11 cellular contexts compared by ENCODE assay signal in the genomic region with DNA sequence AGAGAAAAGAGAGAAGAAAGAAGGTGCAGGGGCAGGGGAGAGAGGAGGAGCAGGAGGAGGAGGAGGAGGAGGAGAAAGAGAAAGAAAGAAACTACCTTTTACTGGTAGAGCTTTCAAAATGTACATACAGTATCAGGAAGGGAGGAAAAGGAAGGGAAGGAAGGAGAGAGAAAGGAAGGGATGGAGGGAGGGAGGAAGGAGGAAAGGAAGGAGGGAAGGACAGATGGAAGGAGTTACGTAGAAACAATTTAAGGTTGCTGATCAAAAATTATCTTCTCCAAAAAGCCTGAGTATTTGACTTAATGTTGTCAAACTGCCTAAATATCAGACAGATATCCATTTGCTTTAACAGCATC. TPM values are rescaled to one million over a fixed set of nuclear protein-coding genes. Genes with fewer than 3 reads are reported as not detected.
DNase-seq lines count a peak whose midpoint lies in the region; ATAC-seq and TF ChIP-seq lines count a peak whose summit lies in the region.
"Had no signal": no experiment of that assay in that cellular context is flagged by ENCODE, and none has a peak within 500 bp of the region (broad histone marks: within the 10 kb centered on the region; RNA-seq: fewer than 3 reads in every experiment).

No MANE protein-coding gene starts in this region.

- H3K4me1 ChIP-seq in OCI-LY7 (ENCODE audit: insufficient read depth, low read length, poor library complexity, severe bottlenecking) (peaks cover 56% of the 10 kb centered on the region), heart left ventricle (peaks cover 0 to 52% (median 22%) of the 10 kb centered on the region in 12 donors)

- no peaks in the 10 kb centered on the region for H4K20me1 ChIP-seq in OCI-LY7 (ENCODE audit: insufficient read depth, low read length)

- intact Hi-C loops in OCI-LY7 (cut with micrococcal nuclease; ENCODE audit: unreplicated experiment) (loop anchor here (1.0 to 5.0 kb wide), 9 partner anchors 12 to 148 kb away; no protein-coding TSS in a partner anchor), heart left ventricle (cut with DNase I) (no loop called here)

- ATAC-seq in GM19043 (IDR thresholded peaks at IDR 0.05; ENCODE audit: low read depth, unreplicated experiment) = peak; percentile 18
- peak; percentile 10 for ATAC-seq in HG02840 (IDR thresholded peaks at IDR 0.05; ENCODE audit: low FRiP score, unreplicated experiment)
- no peak for ATAC-seq in heart left ventricle

- H3K27ac Mint-ChIP-seq in nephron = peak overlapping the region; percentile 22 to 85 (median 55)
- H3K27ac Mint-ChIP-seq: activated T-helper 1 cell treated with anti-CD3 and anti-CD28 coated beads, Interleukin-12 subunit alpha, Interleukin-12 subunit beta, Interleukin-2, Interleukin-4 antibody, amounts not matched to agents 30 ng/mL and 10 ng/mL and 1 ng/mL, durations not matched to agents 14 hours and 24 hours and 36 hours had no signal

- CTCF ChIA-PET in OCI-LY7 (lab: Charles Lee; ENCODE audit: unreplicated experiment) = interaction anchor here (0.6 to 1.8 kb wide), 6 partner anchors 10 to 144 kb away, joined by 3 to 15 read pairs (median 5); partner anchors contain the start of gene TBC1D9

- POLR2A ChIA-PET in OCI-LY7 (lab: Charles Lee) = interaction anchor here (0.9 to 14.0 kb wide), 9 partner anchors 11 to 145 kb away, joined by 3 to 124 read pairs (median 4); partner anchors contain the start of gene TBC1D9

- H3K9me2 ChIP-seq in OCI-LY7 (ENCODE audit: insufficient read depth, low read length) = no peaks in the 10 kb centered on the region

- H2AFZ ChIP-seq in OCI-LY7 (ENCODE audit: low read length) = peak overlapping the region; percentile 43; the same call in 1 of the 2 replicates

- DNase-seq in OCI-LY7 (ENCODE audit: low spot score) (no peak), superior temporal gyrus (ENCODE audit: extremely low spot score) (no peak), NCI-H748 treated with DMSO at 0.1 percent for 48 hours (lab: John Stamatoyannopoulos, UW) (no peak), HT-29 (ENCODE audit: low spot score) (no peak), heart left ventricle (no peak)
- DNase-seq: NCI-H2171, T-helper 2 cell had no signal

- H3K27ac ChIP-seq in OCI-LY7 (ENCODE audit: low read depth, low read length, poor library complexity, severe bottlenecking) = peak overlapping the region; percentile 86
- peak overlapping the region in 1 of 12 donors; percentile 14 for H3K27ac ChIP-seq in heart left ventricle

- peaks cover 7% of the 10 kb centered on the region; the same call in 1 of the 2 replicates for H3K9me3 ChIP-seq in OCI-LY7 (ENCODE audit: low read length)
- H3K9me3 ChIP-seq in heart left ventricle = no peaks in the 10 kb centered on the region

- H3K36me3 ChIP-seq in OCI-LY7 (ENCODE audit: insufficient read depth, low read length) = peaks cover 4% of the 10 kb centered on the region; the same call in 1 of the 2 replicates
- H3K36me3 ChIP-seq in heart left ventricle = no peaks in the 10 kb centered on the region

- no peak overlapping the region for H3K4me3 Mint-ChIP-seq in nephron
- H3K4me3 Mint-ChIP-seq: activated T-helper 1 cell treated with anti-CD3 and anti-CD28 coated beads, Interleukin-12 subunit alpha, Interleukin-12 subunit beta, Interleukin-2, Interleukin-4 antibody, amounts not matched to agents 30 ng/mL and 10 ng/mL and 1 ng/mL, durations not matched to agents 14 hours and 24 hours and 36 hours had no signal

- no TSS peak for BruUV-seq in OCI-LY7 (replicated peaks; lab: Mats Ljungman, UMichigan)

- no peaks in the 10 kb centered on the region for H3K27me3 ChIP-seq in heart left ventricle

- TF ChIP-seq CTCF in OCI-LY7 (conservative IDR thresholded peaks at IDR 0.05; ENCODE audit: low read length) (no peak), nephron (IDR thresholded peaks at IDR 0.05; ENCODE audit: unreplicated experiment in 3 of 3) (no peak), heart left ventricle (IDR thresholded peaks at IDR 0.05) (no peak)

- H3K79me2 ChIP-seq in OCI-LY7 (ENCODE audit: insufficient read depth, low read depth, low read length) = no peaks in the 10 kb centered on the region; the same call in 1 of the 2 replicates

- WGBS in heart left ventricle, 4 donors = 69 to 83% (median 75%) methylated on average over 1 of the region's 1 CpG

- H3K36me3 Mint-ChIP-seq in nephron (ENCODE audit: low read depth) = peaks cover 6% of the 10 kb centered on the region

- peak overlapping the region; percentile 44 for H3K4me3 ChIP-seq in OCI-LY7 (ENCODE audit: low read depth, low read length, poor library complexity, severe bottlenecking)
- no peak overlapping the region for H3K4me3 ChIP-seq in heart left ventricle

- peaks cover 4% of the 10 kb centered on the region for H3K9me3 Mint-ChIP-seq in nephron
- H3K9me3 Mint-ChIP-seq: activated T-helper 1 cell treated with anti-CD3 and anti-CD28 coated beads, Interleukin-12 subunit alpha, Interleukin-12 subunit beta, Interleukin-2, Interleukin-4 antibody, amounts not matched to agents 30 ng/mL and 10 ng/mL and 1 ng/mL, durations not matched to agents 14 hours and 24 hours and 36 hours had no signal

- H3K27me3 Mint-ChIP-seq in nephron (ENCODE audit: low read depth) = no peaks in the 10 kb centered on the region

- no peak for TF ChIP-seq POLR2A in heart left ventricle (IDR thresholded peaks at IDR 0.05)

- peaks cover 20% of the 10 kb centered on the region for H3K4me1 Mint-ChIP-seq in nephron

- H3K4me2 ChIP-seq in OCI-LY7 (ENCODE audit: low read length) = peak overlapping the region; percentile 76

RNA-seq across cellular contexts. Expression of gene TBC1D9, which starts 13.4 kb away (rescaled TPM):
- total RNA-seq in OCI-LY7 (2014; rRNA removed; shearing (Covaris generic)) = 1.0 and 1.6 TPM in 2 replicates
- 10.4 and 13.0 TPM in 2 replicates for total RNA-seq in OCI-LY7 (2022)
- total RNA-seq in HT-29 (2014; rRNA removed; shearing (Covaris generic)) = 8.4 and 9.0 TPM in 2 replicates
- 10 to 100 TPM in 8 of 9 donors, 1 to 10 TPM in 1; 8.5 to 26.5 (median 15.0) TPM for total RNA-seq in heart left ventricle
- polyA plus RNA-seq in heart left ventricle = 10 to 100 TPM in 1 of 2 donors, 1 to 10 TPM in 1; 4.6 to 10.1 TPM
- total RNA-seq: activated T-helper 1 cell treated with anti-CD3 and anti-CD28 coated beads, Interleukin-12 subunit alpha, Interleukin-12 subunit beta, Interleukin-2, Interleukin-4 antibody, amounts not matched to agents 30 ng/mL and 10 ng/mL and 1 ng/mL, durations not matched to agents 14 hours and 24 hours and 36 hours had no signal

Comparison
In these comparisons a context has a peak if more than half of its experiments do, and no peak if none do; other contexts are left out.
1. ATAC-seq: peak in GM19043 (single experiment) and HG02840 (single experiment); none in heart left ventricle (0 of 4).